Comparison of ENCODE assay signal across 17 cellular contexts in genomic region chr13:66114127-66114526, GRCh38.
DNase-seq lines count a peak whose midpoint lies in the region; ATAC-seq, FAIRE-seq and TF ChIP-seq lines count a peak whose summit lies in the region.
"Had no signal": no experiment of that assay in that cellular context is flagged by ENCODE, and none has a peak within 500 bp of the region (broad histone marks: within the 10 kb centered on the region; RNA-seq: fewer than 3 reads in every experiment).

No MANE protein-coding gene starts in this region.

- DNase-seq in AG04449 (ENCODE audit: low read depth, low spot score) (peak; percentile 63), GM03348 (ENCODE audit: low spot score) (peak; percentile 36), SK-N-MC (ENCODE audit: low read depth, low spot score) (no peak), fibroblast of the aortic adventitia (ENCODE audit: low read depth) (peak; percentile 45), GM12891 (ENCODE audit: insufficient read length, low spot score) (no peak), NCI-H524 (lab: John Stamatoyannopoulos, UW) (no peak)
- DNase-seq: CD4-positive, alpha-beta memory T cell; H7; NCI-H1092; NCI-H1694; NCI-H2107; NCI-H345 had no signal

- TF ChIP-seq POLR2A in GM12891 (IDR thresholded peaks at IDR 0.05; ENCODE audit: low read depth, low read length) = no peak

- no peak overlapping the region for H3K9ac ChIP-seq in SK-N-MC (ENCODE audit: insufficient read length)

- peak overlapping the region; percentile 65 for H3K27ac ChIP-seq in SK-N-MC

- no peaks in the 10 kb centered on the region for H3K9me3 ChIP-seq in SK-N-MC (ENCODE audit: low read depth, low read length)

- POLR2A ChIA-PET in AG04449 (lab: Yijun Ruan, JAX) = no interaction called here

- no peak for FAIRE-seq in GM12891 (lab: Jason Lieb, UNC)
- FAIRE-seq: D721Med, HTR-8/SVneo, K562 had no signal

- no peaks in the 10 kb centered on the region for H3K36me3 ChIP-seq in SK-N-MC (ENCODE audit: insufficient read depth, low read length)

- TF ChIP-seq CTCF in AG04449 (IDR thresholded peaks at IDR 0.05; ENCODE audit: insufficient read depth, low read length, missing control alignments) (no peak), fibroblast of the aortic adventitia (IDR thresholded peaks at IDR 0.05; ENCODE audit: insufficient read depth, low read length) (no peak)

- H3K4me3 ChIP-seq in AG04449 (ENCODE audit: low read depth, low read length) (no peak overlapping the region), SK-N-MC (peak overlapping the region; percentile 7; the same call in 1 of the 2 replicates), fibroblast of the aortic adventitia (ENCODE audit: low read depth, low read length) (no peak overlapping the region)
- H3K4me3 ChIP-seq: K562 had no signal

- CTCF ChIA-PET in AG04449 (lab: Yijun Ruan, JAX) = no interaction called here

- ATAC-seq in HG03097 (IDR thresholded peaks at IDR 0.05; ENCODE audit: low FRiP score, unreplicated experiment) (no peak), HG02642 (IDR thresholded peaks at IDR 0.05; ENCODE audit: poor library complexity, unreplicated experiment) (no peak)
- ATAC-seq: K562 had no signal

TF ChIP-seq in GM12891, 5 proteins besides CTCF, POLR2A, EP300 and RAD21:
- TF ChIP-seq POU2F2 (IDR thresholded peaks at IDR 0.05; ENCODE audit: low read depth, low read length) (no peak), TAF1 (IDR thresholded peaks at IDR 0.05; ENCODE audit: low read depth, low read length) (no peak), POLR2AphosphoS5 (IDR thresholded peaks at IDR 0.05; ENCODE audit: low read depth, low read length) (no peak), PAX5 (IDR thresholded peaks at IDR 0.05; ENCODE audit: insufficient read depth, low read length, severe bottlenecking) (no peak), SPI1 (IDR thresholded peaks at IDR 0.05; ENCODE audit: low read depth, low read length) (no peak)

Comparison
In these comparisons a context has a peak if more than half of its experiments do, and no peak if none do; other contexts are left out.
1. DNase-seq: peak in AG04449 (single experiment), GM03348 (single experiment) and fibroblast of the aortic adventitia (single experiment); none in SK-N-MC (single experiment), GM12891 (single experiment) and NCI-H524 (0 of 2).